1 cellular context compared by ENCODE assay signal in the genomic region with DNA sequence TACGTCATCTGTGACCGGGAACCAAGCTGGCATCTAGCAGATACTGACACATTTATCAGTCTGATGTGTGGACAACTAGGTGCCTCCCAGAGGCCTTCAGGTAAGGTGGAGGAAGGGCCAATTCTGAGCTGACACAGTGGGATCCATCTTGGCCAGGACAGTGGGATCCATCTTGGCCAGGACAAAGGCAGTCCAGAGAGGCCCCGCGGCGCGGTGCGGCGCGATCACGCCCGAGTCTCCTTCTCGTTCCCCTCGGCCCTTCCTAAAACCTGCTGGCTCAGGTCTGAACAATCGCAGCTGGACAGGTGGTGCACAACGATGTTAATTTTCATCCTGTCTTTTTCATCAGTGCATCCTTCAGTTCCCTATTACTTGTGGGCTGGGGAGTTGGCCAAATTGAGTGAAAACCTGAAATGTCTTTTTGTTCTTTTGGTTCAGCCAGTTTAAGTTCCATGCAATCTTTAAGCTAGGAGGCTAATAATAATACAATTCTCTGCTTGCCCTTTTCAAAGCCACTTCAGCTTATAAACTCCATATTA.
TF ChIP-seq lines count a peak whose summit lies in the region.

No MANE protein-coding gene starts in this region.

TF ChIP-seq in H1, 55 proteins besides CTCF, POLR2A, EP300 and RAD21:
- no peak for TF ChIP-seq TCF12 (IDR thresholded peaks at IDR 0.05; ENCODE audit: low read depth, low read length)
- TF ChIP-seq SRF (IDR thresholded peaks at IDR 0.05; ENCODE audit: low read depth, low read length) = no peak
- no peak for TF ChIP-seq CEBPB (IDR thresholded peaks at IDR 0.05; ENCODE audit: low read depth, low read length)
- TF ChIP-seq BRCA1 (IDR thresholded peaks at IDR 0.05; ENCODE audit: low read depth, low read length) = no peak
- TF ChIP-seq YY1 (IDR thresholded peaks at IDR 0.05; ENCODE audit: low read depth, low read length) = peak; percentile 56; the same call in 1 of the 2 replicates
TF ChIP-seq in H1: peak in this region for 1.
